Comparison of ENCODE assay signal across 25 cellular contexts in the genomic region with DNA sequence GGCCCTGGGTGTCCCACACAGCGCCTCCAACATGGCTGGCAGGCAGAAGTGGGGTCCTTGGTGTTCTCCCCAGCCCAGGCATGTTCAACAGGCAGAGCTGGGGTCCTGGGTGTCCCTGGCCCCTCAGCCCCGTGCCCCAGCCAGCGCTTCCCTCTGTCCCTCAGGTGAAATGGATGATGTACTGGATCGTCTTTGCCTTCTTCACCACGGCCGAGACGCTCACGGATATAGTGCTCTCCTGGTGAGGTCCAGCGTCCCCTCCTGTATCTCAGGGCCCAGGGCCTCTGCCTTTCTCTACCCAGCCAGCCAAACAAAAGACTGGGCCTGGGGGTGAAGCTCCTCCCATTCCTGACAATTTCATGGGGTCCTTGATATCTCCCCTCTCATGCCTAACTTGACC. TPM values are rescaled to one million over a fixed set of nuclear protein-coding genes. Genes with fewer than 3 reads are reported as not detected.
"Had no signal": no experiment of that assay in that cellular context is flagged by ENCODE, and none has a peak within 500 bp of the region (broad histone marks: within the 10 kb centered on the region; RNA-seq: fewer than 3 reads in every experiment).

No MANE protein-coding gene starts in this region.

- H3K27ac Mint-ChIP-seq: stimulated activated memory B cell treated with anti-CD40 and anti-IgM and Interleukin-4, amounts not matched to agents 10 μg/mL and 1 μg/mL and 100 μg/mL, for 72 hours; type B pancreatic cell had no signal

- H3K4me3 Mint-ChIP-seq: stimulated activated memory B cell treated with anti-CD40 and anti-IgM and Interleukin-4, amounts not matched to agents 10 μg/mL and 1 μg/mL and 100 μg/mL, for 72 hours; type B pancreatic cell had no signal

- H3K27me3 ChIP-seq: neural progenitor cell, right atrium auricular region, testis, tibial artery had no signal

- DNase-seq: dermis blood vessel endothelial cell; effector memory CD4-positive, alpha-beta T cell; mesenchymal stem cell; midbrain; naive thymus-derived CD4-positive, alpha-beta T cell; nucleus accumbens; spleen; stimulated activated CD4-positive, alpha-beta T cell treated with anti-CD3 and anti-CD28 coated beads, Interleukin-4, amount 100 ng/mL, for 4 hours; stimulated activated naive CD8-positive, alpha-beta T cell treated with anti-CD3 and anti-CD28 coated beads, Interleukin-15, Interleukin-2, amounts not matched to agents 100 U/mL and 50 U/mL, for 24 hours; substantia nigra; testis had no signal

- H3K4me1 ChIP-seq: prostate gland had no signal

- H3K4me3 ChIP-seq: coronary artery, neural progenitor cell, prostate gland, right atrium auricular region, skin epidermis, spleen, testis, tibial artery had no signal

- H3K9me3 ChIP-seq: prostate gland, right atrium auricular region, spleen, testis, tibial artery had no signal

- ATAC-seq: left lobe of liver; naive thymus-derived CD4-positive, alpha-beta T cell; stimulated activated memory B cell treated with anti-CD40 and anti-IgM and Interleukin-4, amounts not matched to agents 10 μg/mL and 1 μg/mL and 100 μg/mL, for 72 hours; stimulated activated naive CD8-positive, alpha-beta T cell treated with anti-CD3 and anti-CD28 coated beads, Interleukin-15, Interleukin-2, amounts not matched to agents 100 U/mL and 50 U/mL, for 24 hours had no signal

- FAIRE-seq: endothelial cell of umbilical vein, frontal cortex, keratinocyte, urothelium cell line had no signal

- H3K9ac ChIP-seq: neural progenitor cell had no signal

- H3K9me3 Mint-ChIP-seq: central memory CD8-positive, alpha-beta T cell; naive thymus-derived CD4-positive, alpha-beta T cell; neural progenitor cell; stimulated activated memory B cell treated with anti-CD40 and anti-IgM and Interleukin-4, amounts not matched to agents 10 μg/mL and 1 μg/mL and 100 μg/mL, for 72 hours; type B pancreatic cell had no signal

- H3K27me3 Mint-ChIP-seq: central memory CD8-positive, alpha-beta T cell; stimulated activated memory B cell treated with anti-CD40 and anti-IgM and Interleukin-4, amounts not matched to agents 10 μg/mL and 1 μg/mL and 100 μg/mL, for 72 hours; type B pancreatic cell had no signal

- H3K36me3 ChIP-seq: right atrium auricular region had no signal

- H3K27ac ChIP-seq: coronary artery, neural progenitor cell, prostate gland, right atrium auricular region, skin epidermis, spleen, testis, tibial artery had no signal

- H2AFZ ChIP-seq: neural progenitor cell had no signal

RNA-seq across cellular contexts. Expression of a gene that starts 2.4 kb away (rescaled TPM):
- total RNA-seq: left lobe of liver had no signal
- polyA plus RNA-seq: naive thymus-derived CD4-positive, alpha-beta T cell had no signal
